Comparison of ENCODE assay signal across 8 cellular contexts in genomic region chr6:37696841-37697735, GRCh38. TPM values are rescaled to one million over a fixed set of nuclear protein-coding genes. Genes with fewer than 3 reads are reported as not detected.
A peak's percentile ranks its signal among the peaks of the same experiment; 100 is the strongest.
DNase-seq lines count a peak whose midpoint lies in the region; ATAC-seq and TF ChIP-seq lines count a peak whose summit lies in the region.

No MANE protein-coding gene starts in this region.

- peaks cover 22% of the 10 kb centered on the region for H3K4me1 ChIP-seq in mucosa of descending colon (ENCODE audit: low read depth)
- H3K4me1 ChIP-seq in thymus (ENCODE audit: control insufficient read depth, insufficient read depth, low read length): peaks cover 23% of the 10 kb centered on the region

- H3K27ac ChIP-seq in dorsolateral prefrontal cortex (peak overlapping the region in 36 of 59 donors; percentile 21 to 88 (median 61)), thymus (ENCODE audit: low read depth) (no peak overlapping the region)

- H3K36me3 ChIP-seq in mucosa of descending colon (ENCODE audit: low read depth) (no peaks in the 10 kb centered on the region), thymus (ENCODE audit: control insufficient read depth, insufficient read depth) (no peaks in the 10 kb centered on the region)

- peak overlapping the region; percentile 58 to 88 (median 75) for H3K4me3 ChIP-seq in dorsolateral prefrontal cortex
- H3K4me3 ChIP-seq in mucosa of descending colon: peak overlapping the region; percentile 1
- peak overlapping the region; percentile 54 for H3K4me3 ChIP-seq in thymus (ENCODE audit: low read length)

- no peak overlapping the region for H3K27ac Mint-ChIP-seq in activated B cell treated with CpG ODN at 0.5 μM for 24 hours

- peaks cover 18% of the 10 kb centered on the region for H3K27me3 Mint-ChIP-seq in activated B cell treated with CpG ODN at 0.5 μM for 24 hours

- H3K27me3 ChIP-seq in dorsolateral prefrontal cortex (no peaks in the 10 kb centered on the region), thymus (ENCODE audit: control insufficient read depth, insufficient read depth) (peaks cover 81% of the 10 kb centered on the region)

- H3K36me3 Mint-ChIP-seq in activated B cell treated with CpG ODN at 0.5 μM for 24 hours (ENCODE audit: low read depth): peaks cover 2% of the 10 kb centered on the region

- WGBS in thymus: under 1% methylated on average over 120 of the region's 120 CpGs

- ATAC-seq in HG02678 (IDR thresholded peaks at IDR 0.05; ENCODE audit: unreplicated experiment) (peak; percentile 25), activated B cell treated with CpG ODN at 0.5 μM for 24 hours (ENCODE audit: low read depth) (peak; percentile 35), mucosa of descending colon (peak; percentile 32), HG02588 (IDR thresholded peaks at IDR 0.05; ENCODE audit: unreplicated experiment) (no peak)

- peaks cover 20% of the 10 kb centered on the region for H3K4me1 Mint-ChIP-seq in activated B cell treated with CpG ODN at 0.5 μM for 24 hours

- CTCF ChIA-PET in activated B cell treated with CpG ODN at 0.5 μM for 24 hours (lab: Charles Lee): interaction anchor here (0.6 to 1.7 kb wide), 5 partner anchors 127 to 873 kb away, joined by 3 to 6 read pairs (median 3); no protein-coding TSS in a partner anchor

- DNase-seq in CD1c-positive myeloid dendritic cell (ENCODE audit: extremely low spot score) (peak; percentile 27), activated B cell treated with CpG ODN at 0.5 μM for 24 hours (peak; percentile 61), dorsolateral prefrontal cortex (peak in 1 of 10 donors; percentile 33), mucosa of descending colon (no peak), NCI-H226 (no peak)

- TF ChIP-seq CTCF in activated B cell treated with CpG ODN at 0.5 μM for 24 hours (IDR thresholded peaks at IDR 0.05) (no peak), dorsolateral prefrontal cortex (IDR thresholded peaks at IDR 0.05 in 54 of 56, conservative IDR thresholded peaks at IDR 0.05 in 2 of 56; ENCODE audit: low read depth in 1 of 56, partially characterized antibody in 56 of 56) (peak in 10 of 56 donors; percentile 1 to 35 (median 12)), mucosa of descending colon (IDR thresholded peaks at IDR 0.05) (no peak)

- POLR2A ChIA-PET in activated B cell treated with CpG ODN at 0.5 μM for 24 hours (lab: Charles Lee): interaction anchor here (0.6 to 2.2 kb wide), 8 partner anchors 9 to 867 kb away, joined by 3 to 10 read pairs (median 4); partner anchors contain the start of gene ZFAND3

- H3K4me3 Mint-ChIP-seq in activated B cell treated with CpG ODN at 0.5 μM for 24 hours: peak overlapping the region; percentile 97

- no peaks in the 10 kb centered on the region for H3K9me3 Mint-ChIP-seq in activated B cell treated with CpG ODN at 0.5 μM for 24 hours

- intact Hi-C loops in activated B cell treated with CpG ODN at 0.5 μM for 24 hours (cut with micrococcal nuclease) (loop anchor here (1.0 to 5.0 kb wide), 7 partner anchors 8 to 1415 kb away; partner anchors contain the start of genes CCDC167 and CMTR1), dorsolateral prefrontal cortex (cut with DNase I) (loop anchor here (5.0 to 10.0 kb wide), 2 partner anchors 342 to 800 kb away; partner anchors contain the start of gene RNF8 (in 1 of the 2)), mucosa of descending colon (cut with DNase I, micrococcal nuclease) (loop anchor here in 1 of 2 donors (10.0 kb wide), 1 partner anchor 372 kb away; no protein-coding TSS in a partner anchor)

- H3K9me3 ChIP-seq in mucosa of descending colon: no peaks in the 10 kb centered on the region
- H3K9me3 ChIP-seq in thymus (ENCODE audit: control insufficient read depth): no peaks in the 10 kb centered on the region

RNA-seq across cellular contexts. Expression of gene MDGA1, which starts 0.6 kb away (rescaled TPM):
- total RNA-seq in activated B cell treated with CpG ODN at 0.5 μM for 24 hours (6.1 and 6.7 TPM in 2 replicates), dorsolateral prefrontal cortex (10 to 100 TPM in 112 of 120 experiments, 1 to 10 TPM in 8; 5.7 to 40.6 (median 16.1) TPM), mucosa of descending colon (1 to 10 TPM in 1 of 3 donors, under 1 TPM in 2; 0.67 to 4.3 (median 0.69) TPM)
- 1.6 TPM for polyA plus RNA-seq in thymus

Comparison
In these comparisons a context has a peak if more than half of its experiments do, and no peak if none do; other contexts are left out.
1. DNase-seq: peak in CD1c-positive myeloid dendritic cell (single experiment) and activated B cell treated with CpG ODN at 0.5 μM for 24 hours (single experiment); none in mucosa of descending colon (0 of 3) and NCI-H226 (single experiment).
2. H3K4me3 ChIP-seq: peak in every context shown above with its lines; median percentile 75 in dorsolateral prefrontal cortex; 54 in thymus; 1 in mucosa of descending colon.